ENCODE assay signal across 20 cellular contexts in the genomic region with DNA sequence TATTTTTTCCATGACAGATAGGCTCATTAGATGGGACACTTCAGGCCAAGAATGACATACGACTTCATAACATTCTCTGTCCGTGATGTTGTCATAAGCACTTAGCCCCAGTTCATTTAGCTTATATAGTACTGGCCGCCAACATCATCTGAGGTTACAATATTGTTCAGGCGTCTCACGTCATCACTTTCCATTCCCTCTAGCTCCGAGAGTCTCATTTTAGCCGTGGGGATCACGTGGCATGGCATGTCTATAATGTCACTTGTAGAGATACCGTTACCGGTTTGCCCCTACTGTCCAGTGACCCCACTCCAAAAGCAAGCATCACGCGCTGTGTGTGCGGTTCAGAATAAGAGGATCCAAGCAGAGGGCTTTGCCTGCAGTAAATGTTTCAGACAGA. TPM values are rescaled to one million over a fixed set of nuclear protein-coding genes. Genes with fewer than 3 reads are reported as not detected.
"Had no signal": no experiment of that assay in that cellular context is flagged by ENCODE, and none has a peak within 500 bp of the region (broad histone marks: within the 10 kb centered on the region; RNA-seq: fewer than 3 reads in every experiment).

No MANE protein-coding gene starts in this region.

- ATAC-seq: activated CD4-positive, alpha-beta T cell treated with anti-CD3 and anti-CD28 coated beads for 36 hours; activated CD8-positive, alpha-beta memory T cell treated with anti-CD3 and anti-CD28 coated beads, Interleukin-2, amount 10 ng/mL, durations not matched to agents 7 days and 5 days; gastroesophageal sphincter had no signal

- H3K4me1 ChIP-seq: prostate gland, tibial artery, uterus had no signal

- H3K36me3 ChIP-seq: gastroesophageal sphincter, prostate gland, tibial artery, uterus, WERI-Rb-1 had no signal

- DNase-seq: activated CD4-positive, alpha-beta memory T cell treated with anti-CD3 and anti-CD28 coated beads for 36 hours; activated CD4-positive, alpha-beta T cell treated with anti-CD3 and anti-CD28 coated beads for 36 hours; activated CD8-positive, alpha-beta memory T cell treated with anti-CD3 and anti-CD28 coated beads, Interleukin-2, amount 10 ng/mL, durations not matched to agents 7 days and 5 days; activated effector memory CD4-positive, alpha-beta T cell treated with Interleukin-2 at 50 U/mL for 16 hours; activated naive CD4-positive, alpha-beta T cell treated with anti-CD3 and anti-CD28 coated beads, Interleukin-2, amount 50 U/mL, for 16 hours; activated T-cell treated with anti-CD3 and anti-CD28 coated beads, Interleukin-2, amount 50 U/mL, for 24 hours; endodermal cell; mesendoderm; nephron progenitor cell; occipital lobe; stimulated activated CD4-positive, alpha-beta T cell treated with anti-CD3 and anti-CD28 coated beads, Interleukin-2, amount 100 ng/mL, for 48 hours; stimulated activated naive CD4-positive, alpha-beta T cell; tibial artery; uterus; WERI-Rb-1 had no signal

- H3K4me3 ChIP-seq: gastroesophageal sphincter, prostate gland, tibial artery, uterus had no signal

- H3K9me3 ChIP-seq: gastroesophageal sphincter, prostate gland, tibial artery, uterus had no signal

- H3K27me3 ChIP-seq: gastroesophageal sphincter, tibial artery, uterus had no signal

- H3K27ac ChIP-seq: gastroesophageal sphincter, prostate gland, tibial artery, uterus, WERI-Rb-1 had no signal

RNA-seq across cellular contexts. Expression of a gene that starts 47.4 kb away (rescaled TPM):
- total RNA-seq: activated CD8-positive, alpha-beta memory T cell treated with anti-CD3 and anti-CD28 coated beads, Interleukin-2, amount 10 ng/mL, durations not matched to agents 7 days and 5 days; dermis microvascular lymphatic vessel endothelial cell; T-helper 1 cell treated with Interleukin-12 subunit alpha and Interleukin-12 subunit beta and Interleukin-4 antibody, amounts not matched to agents 30 ng/mL and 1 ng/mL, for 36 hours had no signal
- polyA plus RNA-seq: keratinocyte had no signal
